ENCODE assay signal across 2 cellular contexts in the genomic region with DNA sequence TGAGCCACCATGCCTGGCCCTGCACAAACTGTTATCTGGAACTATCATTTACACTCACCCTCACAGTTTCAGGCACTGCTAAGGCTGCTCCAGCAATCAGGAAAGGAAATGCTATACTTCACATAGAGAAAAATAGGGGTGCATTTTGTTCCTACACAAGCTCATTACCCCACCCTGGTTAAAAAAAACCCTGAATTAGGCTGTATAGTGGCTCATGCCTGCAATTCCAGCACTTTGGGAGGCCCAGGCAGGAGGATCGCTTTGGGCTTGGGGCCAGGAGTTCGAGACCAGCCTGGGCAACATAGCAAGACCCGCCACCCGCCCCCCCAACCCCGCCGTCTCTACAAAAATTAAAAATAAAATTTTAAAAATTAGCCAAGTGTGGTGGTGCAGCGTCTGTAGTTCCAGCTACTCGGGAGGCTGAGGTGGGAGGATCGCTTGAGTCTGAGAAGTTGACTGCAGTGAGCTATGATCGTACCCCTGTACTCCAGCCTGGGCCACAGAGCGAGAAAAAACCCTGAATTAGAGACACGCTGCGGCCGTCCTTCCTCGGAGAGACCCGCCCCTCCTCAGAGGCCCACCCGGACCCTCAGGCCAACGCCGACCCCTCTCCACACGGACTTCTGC.
TF ChIP-seq lines count a peak whose summit lies in the region.

No MANE protein-coding gene starts in this region.

TF ChIP-seq in GM12878, 131 proteins besides CTCF, POLR2A, EP300 and RAD21 (continues in another document):
- TF ChIP-seq MYC (IDR thresholded peaks at IDR 0.05; ENCODE audit: insufficient read depth, insufficient read length, insufficient replicate concordance, low read length, severe bottlenecking) (no peak), LARP7 (IDR thresholded peaks at IDR 0.05) (no peak), EZH2 (IDR thresholded peaks at IDR 0.05; ENCODE audit: borderline replicate concordance, control insufficient read depth, low read depth, low read length) (no peak), TCF12 (IDR thresholded peaks at IDR 0.05; ENCODE audit: low read depth, low read length) (no peak), CBX5 (IDR thresholded peaks at IDR 0.05; ENCODE audit: low read depth) (no peak), MXI1 (IDR thresholded peaks at IDR 0.05; ENCODE audit: low read depth, low read length) (no peak), ZNF274 (IDR thresholded peaks at IDR 0.05; ENCODE audit: insufficient read depth, insufficient read length) (no peak), KLF5 (IDR thresholded peaks at IDR 0.05; ENCODE audit: partially characterized antibody) (no peak), RCOR1 (conservative IDR thresholded peaks at IDR 0.05; ENCODE audit: low read depth, low read length) (no peak)
- TF ChIP-seq, protein P1, sequence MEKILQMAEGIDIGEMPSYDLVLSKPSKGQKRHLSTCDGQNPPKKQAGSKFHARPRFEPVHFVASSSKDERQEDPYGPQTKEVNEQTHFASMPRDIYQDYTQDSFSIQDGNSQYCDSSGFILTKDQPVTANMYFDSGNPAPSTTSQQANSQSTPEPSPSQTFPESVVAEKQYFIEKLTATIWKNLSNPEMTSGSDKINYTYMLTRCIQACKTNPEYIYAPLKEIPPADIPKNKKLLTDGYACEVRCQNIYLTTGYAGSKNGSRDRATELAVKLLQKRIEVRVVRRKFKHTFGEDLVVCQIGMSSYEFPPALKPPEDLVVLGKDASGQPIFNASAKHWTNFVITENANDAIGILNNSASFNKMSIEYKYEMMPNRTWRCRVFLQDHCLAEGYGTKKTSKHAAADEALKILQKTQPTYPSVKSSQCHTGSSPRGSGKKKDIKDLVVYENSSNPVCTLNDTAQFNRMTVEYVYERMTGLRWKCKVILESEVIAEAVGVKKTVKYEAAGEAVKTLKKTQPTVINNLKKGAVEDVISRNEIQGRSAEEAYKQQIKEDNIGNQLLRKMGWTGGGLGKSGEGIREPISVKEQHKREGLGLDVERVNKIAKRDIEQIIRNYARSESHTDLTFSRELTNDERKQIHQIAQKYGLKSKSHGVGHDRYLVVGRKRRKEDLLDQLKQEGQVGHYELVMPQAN (conservative IDR thresholded peaks at IDR 0.05) = no peak
- TF ChIP-seq, protein P2, sequence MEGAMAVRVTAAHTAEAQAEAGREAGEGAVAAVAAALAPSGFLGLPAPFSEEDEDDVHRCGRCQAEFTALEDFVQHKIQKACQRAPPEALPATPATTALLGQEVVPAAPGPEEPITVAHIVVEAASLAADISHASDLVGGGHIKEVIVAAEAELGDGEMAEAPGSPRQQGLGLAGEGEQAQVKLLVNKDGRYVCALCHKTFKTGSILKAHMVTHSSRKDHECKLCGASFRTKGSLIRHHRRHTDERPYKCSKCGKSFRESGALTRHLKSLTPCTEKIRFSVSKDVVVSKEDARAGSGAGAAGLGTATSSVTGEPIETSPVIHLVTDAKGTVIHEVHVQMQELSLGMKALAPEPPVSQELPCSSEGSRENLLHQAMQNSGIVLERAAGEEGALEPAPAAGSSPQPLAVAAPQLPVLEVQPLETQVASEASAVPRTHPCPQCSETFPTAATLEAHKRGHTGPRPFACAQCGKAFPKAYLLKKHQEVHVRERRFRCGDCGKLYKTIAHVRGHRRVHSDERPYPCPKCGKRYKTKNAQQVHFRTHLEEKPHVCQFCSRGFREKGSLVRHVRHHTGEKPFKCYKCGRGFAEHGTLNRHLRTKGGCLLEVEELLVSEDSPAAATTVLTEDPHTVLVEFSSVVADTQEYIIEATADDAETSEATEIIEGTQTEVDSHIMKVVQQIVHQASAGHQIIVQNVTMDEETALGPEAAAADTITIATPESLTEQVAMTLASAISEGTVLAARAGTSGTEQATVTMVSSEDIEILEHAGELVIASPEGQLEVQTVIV (IDR thresholded peaks at IDR 0.05; ENCODE audit: borderline replicate concordance, partially characterized antibody) = no peak
- TF ChIP-seq, protein P3, sequence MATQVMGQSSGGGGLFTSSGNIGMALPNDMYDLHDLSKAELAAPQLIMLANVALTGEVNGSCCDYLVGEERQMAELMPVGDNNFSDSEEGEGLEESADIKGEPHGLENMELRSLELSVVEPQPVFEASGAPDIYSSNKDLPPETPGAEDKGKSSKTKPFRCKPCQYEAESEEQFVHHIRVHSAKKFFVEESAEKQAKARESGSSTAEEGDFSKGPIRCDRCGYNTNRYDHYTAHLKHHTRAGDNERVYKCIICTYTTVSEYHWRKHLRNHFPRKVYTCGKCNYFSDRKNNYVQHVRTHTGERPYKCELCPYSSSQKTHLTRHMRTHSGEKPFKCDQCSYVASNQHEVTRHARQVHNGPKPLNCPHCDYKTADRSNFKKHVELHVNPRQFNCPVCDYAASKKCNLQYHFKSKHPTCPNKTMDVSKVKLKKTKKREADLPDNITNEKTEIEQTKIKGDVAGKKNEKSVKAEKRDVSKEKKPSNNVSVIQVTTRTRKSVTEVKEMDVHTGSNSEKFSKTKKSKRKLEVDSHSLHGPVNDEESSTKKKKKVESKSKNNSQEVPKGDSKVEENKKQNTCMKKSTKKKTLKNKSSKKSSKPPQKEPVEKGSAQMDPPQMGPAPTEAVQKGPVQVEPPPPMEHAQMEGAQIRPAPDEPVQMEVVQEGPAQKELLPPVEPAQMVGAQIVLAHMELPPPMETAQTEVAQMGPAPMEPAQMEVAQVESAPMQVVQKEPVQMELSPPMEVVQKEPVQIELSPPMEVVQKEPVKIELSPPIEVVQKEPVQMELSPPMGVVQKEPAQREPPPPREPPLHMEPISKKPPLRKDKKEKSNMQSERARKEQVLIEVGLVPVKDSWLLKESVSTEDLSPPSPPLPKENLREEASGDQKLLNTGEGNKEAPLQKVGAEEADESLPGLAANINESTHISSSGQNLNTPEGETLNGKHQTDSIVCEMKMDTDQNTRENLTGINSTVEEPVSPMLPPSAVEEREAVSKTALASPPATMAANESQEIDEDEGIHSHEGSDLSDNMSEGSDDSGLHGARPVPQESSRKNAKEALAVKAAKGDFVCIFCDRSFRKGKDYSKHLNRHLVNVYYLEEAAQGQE (IDR thresholded peaks at IDR 0.05; ENCODE audit: low read depth, low read length) = no peak
- TF ChIP-seq, protein P4, sequence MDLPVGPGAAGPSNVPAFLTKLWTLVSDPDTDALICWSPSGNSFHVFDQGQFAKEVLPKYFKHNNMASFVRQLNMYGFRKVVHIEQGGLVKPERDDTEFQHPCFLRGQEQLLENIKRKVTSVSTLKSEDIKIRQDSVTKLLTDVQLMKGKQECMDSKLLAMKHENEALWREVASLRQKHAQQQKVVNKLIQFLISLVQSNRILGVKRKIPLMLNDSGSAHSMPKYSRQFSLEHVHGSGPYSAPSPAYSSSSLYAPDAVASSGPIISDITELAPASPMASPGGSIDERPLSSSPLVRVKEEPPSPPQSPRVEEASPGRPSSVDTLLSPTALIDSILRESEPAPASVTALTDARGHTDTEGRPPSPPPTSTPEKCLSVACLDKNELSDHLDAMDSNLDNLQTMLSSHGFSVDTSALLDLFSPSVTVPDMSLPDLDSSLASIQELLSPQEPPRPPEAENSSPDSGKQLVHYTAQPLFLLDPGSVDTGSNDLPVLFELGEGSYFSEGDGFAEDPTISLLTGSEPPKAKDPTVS (IDR thresholded peaks at IDR 0.05; ENCODE audit: low read depth, low read length) = no peak
- TF ChIP-seq, protein P5, sequence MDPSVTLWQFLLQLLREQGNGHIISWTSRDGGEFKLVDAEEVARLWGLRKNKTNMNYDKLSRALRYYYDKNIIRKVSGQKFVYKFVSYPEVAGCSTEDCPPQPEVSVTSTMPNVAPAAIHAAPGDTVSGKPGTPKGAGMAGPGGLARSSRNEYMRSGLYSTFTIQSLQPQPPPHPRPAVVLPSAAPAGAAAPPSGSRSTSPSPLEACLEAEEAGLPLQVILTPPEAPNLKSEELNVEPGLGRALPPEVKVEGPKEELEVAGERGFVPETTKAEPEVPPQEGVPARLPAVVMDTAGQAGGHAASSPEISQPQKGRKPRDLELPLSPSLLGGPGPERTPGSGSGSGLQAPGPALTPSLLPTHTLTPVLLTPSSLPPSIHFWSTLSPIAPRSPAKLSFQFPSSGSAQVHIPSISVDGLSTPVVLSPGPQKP (IDR thresholded peaks at IDR 0.05; ENCODE audit: low read depth, low read length) = no peak

TF ChIP-seq in HEK293T, 16 proteins besides CTCF, POLR2A, EP300 and RAD21:
- no peak for TF ChIP-seq NFRKB (IDR thresholded peaks at IDR 0.05)
- TF ChIP-seq, protein P6, sequence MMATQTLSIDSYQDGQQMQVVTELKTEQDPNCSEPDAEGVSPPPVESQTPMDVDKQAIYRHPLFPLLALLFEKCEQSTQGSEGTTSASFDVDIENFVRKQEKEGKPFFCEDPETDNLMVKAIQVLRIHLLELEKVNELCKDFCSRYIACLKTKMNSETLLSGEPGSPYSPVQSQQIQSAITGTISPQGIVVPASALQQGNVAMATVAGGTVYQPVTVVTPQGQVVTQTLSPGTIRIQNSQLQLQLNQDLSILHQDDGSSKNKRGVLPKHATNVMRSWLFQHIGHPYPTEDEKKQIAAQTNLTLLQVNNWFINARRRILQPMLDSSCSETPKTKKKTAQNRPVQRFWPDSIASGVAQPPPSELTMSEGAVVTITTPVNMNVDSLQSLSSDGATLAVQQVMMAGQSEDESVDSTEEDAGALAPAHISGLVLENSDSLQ (IDR thresholded peaks at IDR 0.05) = no peak
- no peak for TF ChIP-seq FOXM1 (IDR thresholded peaks at IDR 0.05; ENCODE audit: borderline replicate concordance)
- TF ChIP-seq SP1 (IDR thresholded peaks at IDR 0.05) = no peak
- TF ChIP-seq FOXK2 (IDR thresholded peaks at IDR 0.05) = no peak
- no peak for TF ChIP-seq LEF1 (IDR thresholded peaks at IDR 0.05; ENCODE audit: borderline replicate concordance)
- TF ChIP-seq CTBP1 (IDR thresholded peaks at IDR 0.05; ENCODE audit: borderline replicate concordance) = no peak
- no peak for TF ChIP-seq FOXA1 (IDR thresholded peaks at IDR 0.05)
- no peak for TF ChIP-seq L3MBTL2 (conservative IDR thresholded peaks at IDR 0.05)
- no peak for TF ChIP-seq SUZ12 (IDR thresholded peaks at IDR 0.05)
- TF ChIP-seq ZNF384 (IDR thresholded peaks at IDR 0.05) = no peak
- no peak for TF ChIP-seq ARNT (IDR thresholded peaks at IDR 0.05)
- no peak for TF ChIP-seq TARDBP (IDR thresholded peaks at IDR 0.05)
- no peak for TF ChIP-seq HDGF (IDR thresholded peaks at IDR 0.05; ENCODE audit: borderline replicate concordance)
- TF ChIP-seq ELF4 (IDR thresholded peaks at IDR 0.05) = no peak
- TF ChIP-seq BHLHE40 (IDR thresholded peaks at IDR 0.05; ENCODE audit: borderline replicate concordance) = no peak
TF ChIP-seq in HEK293T: peak in this region for 0.
